ENCODE assay signal across 1 cellular context in genomic region chr22:37607010-37607911, GRCh38.
TF ChIP-seq lines count a peak whose summit lies in the region.

No MANE protein-coding gene starts in this region.

TF ChIP-seq in HEK293, 187 proteins besides CTCF, POLR2A, EP300 and RAD21 (continued from another document and continues in another):
- TF ChIP-seq ZBTB6 (tag by site-specific recombination; IDR thresholded peaks at IDR 0.05) (no peak), ZNF514 (tag by site-specific recombination; IDR thresholded peaks at IDR 0.05) (no peak), ZNF175 (tag by site-specific recombination; IDR thresholded peaks at IDR 0.05) (no peak), ZNF555 (tag by site-specific recombination; conservative IDR thresholded peaks at IDR 0.05) (no peak), KLF10 (tag by site-specific recombination; IDR thresholded peaks at IDR 0.05) (0 out of 2 replicates have a peak, but pooled peaks have one; percentile 27), ZFP37 (tag by site-specific recombination; IDR thresholded peaks at IDR 0.05) (0 out of 2 replicates have a peak, but pooled peaks have one; percentile 42), ZNF211 (tag by site-specific recombination; IDR thresholded peaks at IDR 0.05; ENCODE audit: low read depth) (no peak), ZBTB48 (tag by site-specific recombination; IDR thresholded peaks at IDR 0.05) (0 out of 2 replicates have a peak, but pooled peaks have one; percentile 68), TRIM28 (IDR thresholded peaks at IDR 0.05; ENCODE audit: borderline replicate concordance, low read length) (no peak), ZNF24 (tag by site-specific recombination; IDR thresholded peaks at IDR 0.05) (no peak), YY2 (tag by site-specific recombination; IDR thresholded peaks at IDR 0.05) (peak; percentile 46; the same call in 1 of the 2 replicates), BCL11A (tag by site-specific recombination; IDR thresholded peaks at IDR 0.05; ENCODE audit: low read depth) (no peak), ZNF157 (tag by site-specific recombination; IDR thresholded peaks at IDR 0.05) (no peak), ZNF571 (tag by site-specific recombination; IDR thresholded peaks at IDR 0.05) (no peak), KLF1 (tag by site-specific recombination; IDR thresholded peaks at IDR 0.05) (peak; percentile 38; the same call in 1 of the 2 replicates), ZNF639 (tag by site-specific recombination; IDR thresholded peaks at IDR 0.05) (no peak), ZNF629 (tag by site-specific recombination; IDR thresholded peaks at IDR 0.05) (peak; percentile 95), ZNF148 (tag by site-specific recombination; IDR thresholded peaks at IDR 0.05; ENCODE audit: borderline replicate concordance) (no peak), ZNF19 (tag by site-specific recombination; IDR thresholded peaks at IDR 0.05; ENCODE audit: low read depth) (no peak), ZNF223 (tag by site-specific recombination; IDR thresholded peaks at IDR 0.05) (0 out of 2 replicates have a peak, but pooled peaks have one; percentile 41), ZNF266 (tag by site-specific recombination; IDR thresholded peaks at IDR 0.05; ENCODE audit: low read depth) (no peak), ZNF837 (tag by site-specific recombination; IDR thresholded peaks at IDR 0.05) (no peak), ZEB2 (tag by site-specific recombination; IDR thresholded peaks at IDR 0.05) (peak; percentile 99), SP7 (tag by site-specific recombination; IDR thresholded peaks at IDR 0.05) (peak; percentile 25; the same call in 1 of the 2 replicates), ZNF2 (tag by site-specific recombination; IDR thresholded peaks at IDR 0.05) (peak; percentile 60; the same call in 1 of the 2 replicates), REPIN1 (tag by site-specific recombination; IDR thresholded peaks at IDR 0.05; ENCODE audit: low read depth) (no peak), GFI1B (tag by site-specific recombination; IDR thresholded peaks at IDR 0.05) (no peak), ZBTB11 (tag by site-specific recombination; conservative IDR thresholded peaks at IDR 0.05; ENCODE audit: low read depth) (no peak), ZNF701 (tag by site-specific recombination; IDR thresholded peaks at IDR 0.05) (no peak), ZBTB49 (tag by site-specific recombination; IDR thresholded peaks at IDR 0.05; ENCODE audit: low read depth) (no peak), ZNF221 (tag by site-specific recombination; IDR thresholded peaks at IDR 0.05; ENCODE audit: borderline replicate concordance) (no peak), SALL2 (tag by site-specific recombination; IDR thresholded peaks at IDR 0.05; ENCODE audit: borderline replicate concordance) (no peak), ZSCAN30 (tag by site-specific recombination; IDR thresholded peaks at IDR 0.05) (no peak), ZNF488 (tag by site-specific recombination; IDR thresholded peaks at IDR 0.05) (no peak), ZNF114 (tag by site-specific recombination; IDR thresholded peaks at IDR 0.05) (no peak), ZNF112 (tag by site-specific recombination; IDR thresholded peaks at IDR 0.05) (no peak), KLF9 (tag by site-specific recombination; IDR thresholded peaks at IDR 0.05; ENCODE audit: low read depth) (no peak), ZFP3 (tag by site-specific recombination; IDR thresholded peaks at IDR 0.05; ENCODE audit: low read depth) (no peak), RBAK (tag by site-specific recombination; IDR thresholded peaks at IDR 0.05) (no peak), ZNF548 (tag by site-specific recombination; IDR thresholded peaks at IDR 0.05) (no peak), ZNF426 (tag by site-specific recombination; IDR thresholded peaks at IDR 0.05) (no peak), ZNF391 (tag by site-specific recombination; IDR thresholded peaks at IDR 0.05; ENCODE audit: borderline replicate concordance, low read depth) (no peak), ATF2 (tag by site-specific recombination; IDR thresholded peaks at IDR 0.05; ENCODE audit: low read depth) (peak; percentile 3; the same call in 1 of the 2 replicates), ZNF311 (tag by site-specific recombination; IDR thresholded peaks at IDR 0.05; ENCODE audit: borderline replicate concordance) (no peak), ZNF580 (tag by site-specific recombination; IDR thresholded peaks at IDR 0.05) (peak; percentile 69; the same call in 1 of the 2 replicates), HOXD13 (CRISPR knock-in tag; IDR thresholded peaks at IDR 0.05; ENCODE audit: borderline replicate concordance) (no peak), ZNF843 (tag by site-specific recombination; IDR thresholded peaks at IDR 0.05) (no peak), ZNF624 (tag by site-specific recombination; IDR thresholded peaks at IDR 0.05) (no peak), ZNF677 (tag by site-specific recombination; IDR thresholded peaks at IDR 0.05) (no peak), ZNF692 (tag by site-specific recombination; IDR thresholded peaks at IDR 0.05) (peak; percentile 67), TCF7L2 (IDR thresholded peaks at IDR 0.05; ENCODE audit: borderline replicate concordance, low read depth, low read length) (no peak), IKZF3 (tag by site-specific recombination; IDR thresholded peaks at IDR 0.05) (peak; percentile 58; the same call in 1 of the 2 replicates), ZNF23 (tag by site-specific recombination; IDR thresholded peaks at IDR 0.05; ENCODE audit: borderline replicate concordance) (no peak), ZNF26 (tag by site-specific recombination; IDR thresholded peaks at IDR 0.05) (no peak)
